Comparison of ENCODE assay signal across 8 cellular contexts in the genomic region with DNA sequence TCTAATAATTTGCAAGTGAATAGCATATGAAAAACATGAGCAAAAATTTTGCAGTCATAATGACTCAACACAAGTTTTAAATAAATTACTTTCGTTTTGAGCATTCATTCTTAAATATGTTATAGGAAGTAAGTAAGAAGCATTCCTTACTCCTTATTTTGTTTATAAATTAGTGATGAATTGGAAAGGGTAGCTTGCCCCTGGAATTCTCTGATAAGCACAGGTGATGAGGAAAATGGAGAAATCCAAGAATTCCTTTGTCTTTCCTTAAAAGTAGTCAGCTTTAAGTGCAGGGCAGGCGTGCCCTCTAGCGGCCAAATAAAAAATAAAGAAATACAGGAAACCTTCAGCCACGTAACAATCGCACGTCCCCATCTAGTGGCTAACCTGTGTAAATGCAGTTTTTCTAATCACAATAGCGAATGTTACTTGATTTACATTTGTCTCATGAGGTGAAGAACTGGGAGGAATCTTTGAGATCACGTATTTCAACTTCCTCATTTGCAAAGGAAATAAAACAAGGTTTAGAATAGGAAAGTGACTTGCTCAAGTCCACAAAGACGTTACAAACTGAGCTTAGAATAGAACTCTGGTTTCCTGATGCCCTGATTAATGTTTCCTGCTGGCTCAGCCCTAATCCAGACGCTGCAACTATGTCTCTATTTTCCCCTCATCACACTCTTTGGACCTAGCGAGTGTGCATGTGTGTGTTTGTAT.
DNase-seq lines count a peak whose midpoint lies in the region; ATAC-seq and TF ChIP-seq lines count a peak whose summit lies in the region.

No MANE protein-coding gene starts in this region.

- DNase-seq in EL (peak; percentile 69), glomerular visceral epithelial cell (ENCODE audit: extremely low spot score) (peak; percentile 87), DMS 273 (lab: John Stamatoyannopoulos, UW; ENCODE audit: unreplicated experiment) (no peak), C1 segment of cervical spinal cord (lab: John Stamatoyannopoulos, UW) (no peak)
- DNase-seq in activated effector memory CD4-positive, alpha-beta T cell treated with Interleukin-2 at 50 U/mL for 16 hours, result peak; percentile 38

- no peaks in the 10 kb centered on the region for H3K4me1 ChIP-seq in rectal smooth muscle tissue (ENCODE audit: control insufficient read depth, insufficient read depth, low read length)

- no peaks in the 10 kb centered on the region for H3K36me3 ChIP-seq in rectal smooth muscle tissue (ENCODE audit: control insufficient read depth, insufficient read depth, low read length)

- H3K27me3 ChIP-seq in rectal smooth muscle tissue (ENCODE audit: control insufficient read depth, insufficient read depth, low read length), result no peaks in the 10 kb centered on the region

- peak; percentile 75 for ATAC-seq in GM21825 (IDR thresholded peaks at IDR 0.05; ENCODE audit: unreplicated experiment)

- peak overlapping the region; percentile 21 for H3K4me3 ChIP-seq in rectal smooth muscle tissue (ENCODE audit: low read length)

- TF ChIP-seq CTCF in LNCAP (IDR thresholded peaks at IDR 0.05), result peak; percentile 58

- H3K9ac ChIP-seq in rectal smooth muscle tissue (ENCODE audit: low read length), result no peak overlapping the region

- H3K27ac ChIP-seq in rectal smooth muscle tissue (ENCODE audit: low read depth, low read length), result no peak overlapping the region

Comparison
In these comparisons a context has a peak if more than half of its experiments do, and no peak if none do; other contexts are left out.
1. DNase-seq: peak in EL (single experiment), activated effector memory CD4-positive, alpha-beta T cell treated with Interleukin-2 at 50 U/mL for 16 hours (single experiment) and glomerular visceral epithelial cell (single experiment); none in DMS 273 (single experiment) and C1 segment of cervical spinal cord (0 of 14).